ENCODE assay signal across 8 cellular contexts in the genomic region with DNA sequence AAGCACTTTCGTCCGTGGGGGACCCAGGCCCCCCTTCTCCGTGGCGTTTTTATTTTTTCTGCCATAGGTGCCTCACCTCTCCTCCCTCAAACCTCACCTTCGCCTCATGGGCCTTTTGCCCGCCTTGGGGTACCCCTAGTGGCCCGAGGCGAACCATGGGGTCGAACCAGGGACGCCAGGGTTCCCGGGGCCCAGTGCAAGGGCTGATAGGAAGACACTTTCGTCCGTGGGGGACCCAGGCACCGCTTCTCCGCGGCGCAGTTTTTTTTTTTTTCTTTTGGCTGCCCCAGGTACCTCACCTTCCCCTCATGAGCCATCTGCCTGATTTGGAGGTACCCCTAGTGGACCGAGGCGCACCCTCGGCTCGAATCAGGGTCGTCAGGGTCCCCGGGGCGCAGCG.
DNase-seq lines count a peak whose midpoint lies in the region; ATAC-seq, FAIRE-seq and TF ChIP-seq lines count a peak whose summit lies in the region.
"Not testable (repeated sequence)": the region's sequence is repeated elsewhere in the genome, so short reads cannot be mapped to it uniquely, and the experiment has no call there.

No MANE protein-coding gene starts in this region.

- H3K36me3 ChIP-seq in Karpas-422 (ENCODE audit: insufficient read depth, low read length); Panc1 (ENCODE audit: control insufficient read depth, insufficient read depth, low read length): not testable (repeated sequence)

- intact Hi-C loops in Panc1 (cut with micrococcal nuclease; ENCODE audit: unreplicated experiment); cardiac septum (cut with DNase I): not testable (repeated sequence)

- not testable (repeated sequence) for H3K27ac Mint-ChIP-seq in osteocyte (ENCODE audit: unreplicated experiment)
- H3K27ac Mint-ChIP-seq in stimulated activated memory B cell treated with anti-CD40 and anti-IgM and Interleukin-4, amounts not matched to agents 10 μg/mL and 1 μg/mL and 100 μg/mL, for 72 hours: peak overlapping the region; percentile 35

- H3K4me3 ChIP-seq in A549 (peak overlapping the region; percentile 60), Panc1 (ENCODE audit: low read depth in 2 of 2, low read length in 2 of 2) (peak overlapping the region; percentile 34 to 50)
- H3K4me3 ChIP-seq in Karpas-422 (ENCODE audit: low read length): not testable (repeated sequence)

- TF ChIP-seq POLR2A in A549 (IDR thresholded peaks at IDR 0.05; ENCODE audit: low read length): not testable (repeated sequence)

- not testable (repeated sequence) for H3K9me3 Mint-ChIP-seq in osteocyte (ENCODE audit: unreplicated experiment); stimulated activated memory B cell treated with anti-CD40 and anti-IgM and Interleukin-4, amounts not matched to agents 10 μg/mL and 1 μg/mL and 100 μg/mL, for 72 hours

- ATAC-seq in A549; Panc1; stimulated activated memory B cell treated with anti-CD40 and anti-IgM and Interleukin-4, amounts not matched to agents 10 μg/mL and 1 μg/mL and 100 μg/mL, for 72 hours: not testable (repeated sequence)

- H3K27me3 Mint-ChIP-seq in osteocyte (ENCODE audit: unreplicated experiment); stimulated activated memory B cell treated with anti-CD40 and anti-IgM and Interleukin-4, amounts not matched to agents 10 μg/mL and 1 μg/mL and 100 μg/mL, for 72 hours: not testable (repeated sequence)

- H3K36me3 Mint-ChIP-seq in osteocyte (ENCODE audit: unreplicated experiment); stimulated activated memory B cell treated with anti-CD40 and anti-IgM and Interleukin-4, amounts not matched to agents 10 μg/mL and 1 μg/mL and 100 μg/mL, for 72 hours: not testable (repeated sequence)

- not testable (repeated sequence) for H3K9me2 ChIP-seq in Karpas-422 (replicated peaks; ENCODE audit: insufficient read depth, low read length)

- not testable (repeated sequence) for H3K4me1 ChIP-seq in A549; Karpas-422 (ENCODE audit: low read length); Panc1 (ENCODE audit: control insufficient read depth, insufficient read depth, low read length)

- CTCF ChIA-PET in A549 (lab: Yijun Ruan, JAX); Panc1 (lab: Charles Lee): not testable (repeated sequence)

- BruUV-seq in Panc1 (replicated peaks; lab: Mats Ljungman, UMichigan): not testable (repeated sequence)

- not testable (repeated sequence) for H3K4me1 Mint-ChIP-seq in osteocyte (ENCODE audit: unreplicated experiment); stimulated activated memory B cell treated with anti-CD40 and anti-IgM and Interleukin-4, amounts not matched to agents 10 μg/mL and 1 μg/mL and 100 μg/mL, for 72 hours

- not testable (repeated sequence) for TF ChIP-seq EP300 in A549 (IDR thresholded peaks at IDR 0.05)

- POLR2A ChIA-PET in A549 (lab: Yijun Ruan, JAX); Panc1 (lab: Charles Lee): not testable (repeated sequence)

- H3K27ac ChIP-seq in A549: peak overlapping the region; percentile 82 to 89
- H3K27ac ChIP-seq in Karpas-422 (ENCODE audit: low read length); Panc1 (ENCODE audit: low read length): not testable (repeated sequence)

- H3K79me2 ChIP-seq in Karpas-422 (ENCODE audit: low read length): not testable (repeated sequence)

- not testable (repeated sequence) for DNase-seq in A549 (ENCODE audit: low read depth in 1 of 2, low spot score in 1 of 2); Panc1 (ENCODE audit: low read depth, low spot score)
- DNase-seq in Karpas-422 (peak; percentile 38), amniotic epithelial cell (ENCODE audit: low read depth) (peak; percentile 2), cardiac septum (ENCODE audit: low spot score) (peak; percentile 9), kidney tubule cell (ENCODE audit: low spot score) (peak; percentile 0), osteocyte (ENCODE audit: extremely low spot score, unreplicated experiment) (peak; percentile 40)

- not testable (repeated sequence) for H3K9me3 ChIP-seq in A549; Karpas-422 (ENCODE audit: low read length); Panc1 (ENCODE audit: control insufficient read depth, insufficient read depth, low read depth, low read length)

- not testable (repeated sequence) for TF ChIP-seq RAD21 in A549 (conservative IDR thresholded peaks at IDR 0.05 in 1 of 2, IDR thresholded peaks at IDR 0.05 in 1 of 2)

- WGBS in A549 (ENCODE audit: missing lambda C conversion rate): 32% methylated on average over 21 of the region's 25 CpGs

- TF ChIP-seq CTCF in A549 (IDR thresholded peaks at IDR 0.05); Panc1 (IDR thresholded peaks at IDR 0.05); osteocyte (IDR thresholded peaks at IDR 0.05): not testable (repeated sequence)

- not testable (repeated sequence) for H3K27me3 ChIP-seq in Karpas-422 (ENCODE audit: low read length); Panc1 (ENCODE audit: control insufficient read depth, insufficient read depth, low read length)

- not testable (repeated sequence) for H2AFZ ChIP-seq in Karpas-422 (ENCODE audit: low read length)

- peak overlapping the region; percentile 81 for H3K4me2 ChIP-seq in A549
- not testable (repeated sequence) for H3K4me2 ChIP-seq in Karpas-422 (ENCODE audit: low read depth, low read length, poor library complexity, severe bottlenecking)

- H4K20me1 ChIP-seq in Karpas-422 (ENCODE audit: insufficient read depth, low read depth, low read length): not testable (repeated sequence)

- not testable (repeated sequence) for H3K4me3 Mint-ChIP-seq in osteocyte (ENCODE audit: unreplicated experiment)
- peak overlapping the region; percentile 31 for H3K4me3 Mint-ChIP-seq in stimulated activated memory B cell treated with anti-CD40 and anti-IgM and Interleukin-4, amounts not matched to agents 10 μg/mL and 1 μg/mL and 100 μg/mL, for 72 hours

- H3K9ac ChIP-seq in Karpas-422 (ENCODE audit: low read length): not testable (repeated sequence)

- not testable (repeated sequence) for FAIRE-seq in A549 (lab: Jason Lieb, UNC)

- in situ Hi-C loops in Panc1 (cut with HindIII; ENCODE audit: low pct_unique_long_range_greater_than_20kb, low sequenced_read_pairs): not testable (repeated sequence)
